Comparison of ENCODE assay signal across 1 cellular context in the genomic region with DNA sequence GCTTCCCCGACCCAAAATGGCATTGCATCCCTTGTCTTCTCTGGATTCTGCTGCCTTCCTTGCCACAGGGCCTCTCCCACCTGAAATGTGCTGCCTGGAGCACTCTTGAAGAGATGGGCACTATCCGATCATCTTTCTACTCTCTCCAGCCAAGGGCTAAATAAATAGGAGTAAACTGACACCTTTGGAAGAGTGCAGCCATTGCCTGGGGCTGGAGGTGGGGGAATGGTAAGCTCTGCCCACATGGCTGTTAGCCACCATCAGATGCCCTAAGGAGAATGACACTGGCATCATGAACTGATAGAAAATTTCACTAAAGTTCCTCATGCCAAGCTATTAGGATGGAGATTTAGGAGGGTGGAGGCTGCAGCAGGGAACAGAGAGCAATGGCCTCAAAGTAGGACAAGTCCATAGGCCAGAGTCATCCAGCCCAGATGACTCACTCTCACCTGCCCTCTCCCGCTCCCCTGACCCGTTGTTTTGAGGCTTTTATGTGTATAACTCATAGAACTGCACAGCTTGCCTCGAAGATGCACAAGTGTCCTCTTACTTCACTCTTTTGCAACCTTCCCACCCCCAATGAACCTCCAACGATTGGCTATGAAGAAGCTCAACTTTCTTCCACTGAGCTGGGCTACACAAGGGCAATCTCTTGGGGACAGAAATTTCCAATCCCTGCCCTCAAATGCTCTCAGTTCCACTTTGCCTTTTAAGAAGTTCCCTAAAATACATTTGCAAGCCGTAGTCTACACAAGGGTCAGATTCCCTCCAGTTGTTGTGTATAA.
TF ChIP-seq lines count a peak whose summit lies in the region.

No MANE protein-coding gene starts in this region.

TF ChIP-seq in HepG2, 621 proteins besides CTCF, POLR2A, EP300 and RAD21 (continued from another document):
- TF ChIP-seq ZNF335 (CRISPR knock-in tag; IDR thresholded peaks at IDR 0.05) (no peak), ZNF678 (CRISPR knock-in tag; IDR thresholded peaks at IDR 0.05) (no peak), HNF4A (CRISPR knock-in tag; IDR thresholded peaks at IDR 0.05) (0 out of 2 replicates have a peak, but pooled peaks have one; percentile 12), FOXA3 (CRISPR knock-in tag; IDR thresholded peaks at IDR 0.05) (no peak), ZMYM3 (CRISPR knock-in tag; IDR thresholded peaks at IDR 0.05) (no peak)
- TF ChIP-seq, protein P1, sequence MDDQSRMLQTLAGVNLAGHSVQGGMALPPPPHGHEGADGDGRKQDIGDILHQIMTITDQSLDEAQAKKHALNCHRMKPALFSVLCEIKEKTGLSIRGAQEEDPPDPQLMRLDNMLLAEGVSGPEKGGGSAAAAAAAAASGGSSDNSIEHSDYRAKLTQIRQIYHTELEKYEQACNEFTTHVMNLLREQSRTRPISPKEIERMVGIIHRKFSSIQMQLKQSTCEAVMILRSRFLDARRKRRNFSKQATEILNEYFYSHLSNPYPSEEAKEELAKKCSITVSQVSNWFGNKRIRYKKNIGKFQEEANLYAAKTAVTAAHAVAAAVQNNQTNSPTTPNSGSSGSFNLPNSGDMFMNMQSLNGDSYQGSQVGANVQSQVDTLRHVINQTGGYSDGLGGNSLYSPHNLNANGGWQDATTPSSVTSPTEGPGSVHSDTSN (CRISPR knock-in tag; IDR thresholded peaks at IDR 0.05; ENCODE audit: borderline replicate concordance): no peak
- TF ChIP-seq, protein P2, sequence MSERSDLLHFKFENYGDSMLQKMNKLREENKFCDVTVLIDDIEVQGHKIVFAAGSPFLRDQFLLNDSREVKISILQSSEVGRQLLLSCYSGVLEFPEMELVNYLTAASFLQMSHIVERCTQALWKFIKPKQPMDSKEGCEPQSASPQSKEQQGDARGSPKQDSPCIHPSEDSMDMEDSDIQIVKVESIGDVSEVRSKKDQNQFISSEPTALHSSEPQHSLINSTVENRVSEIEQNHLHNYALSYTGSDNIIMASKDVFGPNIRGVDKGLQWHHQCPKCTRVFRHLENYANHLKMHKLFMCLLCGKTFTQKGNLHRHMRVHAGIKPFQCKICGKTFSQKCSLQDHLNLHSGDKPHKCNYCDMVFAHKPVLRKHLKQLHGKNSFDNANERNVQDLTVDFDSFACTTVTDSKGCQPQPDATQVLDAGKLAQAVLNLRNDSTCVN (CRISPR knock-in tag; IDR thresholded peaks at IDR 0.05; ENCODE audit: borderline replicate concordance): no peak
- TF ChIP-seq, protein P3, sequence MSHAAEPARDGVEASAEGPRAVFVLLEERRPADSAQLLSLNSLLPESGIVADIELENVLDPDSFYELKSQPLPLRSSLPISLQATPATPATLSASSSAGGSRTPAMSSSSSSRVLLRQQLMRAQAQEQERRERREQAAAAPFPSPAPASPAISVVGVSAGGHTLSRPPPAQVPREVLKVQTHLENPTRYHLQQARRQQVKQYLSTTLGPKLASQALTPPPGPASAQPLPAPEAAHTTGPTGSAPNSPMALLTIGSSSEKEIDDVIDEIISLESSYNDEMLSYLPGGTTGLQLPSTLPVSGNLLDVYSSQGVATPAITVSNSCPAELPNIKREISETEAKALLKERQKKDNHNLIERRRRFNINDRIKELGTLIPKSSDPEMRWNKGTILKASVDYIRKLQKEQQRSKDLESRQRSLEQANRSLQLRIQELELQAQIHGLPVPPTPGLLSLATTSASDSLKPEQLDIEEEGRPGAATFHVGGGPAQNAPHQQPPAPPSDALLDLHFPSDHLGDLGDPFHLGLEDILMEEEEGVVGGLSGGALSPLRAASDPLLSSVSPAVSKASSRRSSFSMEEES (CRISPR knock-in tag; IDR thresholded peaks at IDR 0.05): 0 out of 2 replicates have a peak, but pooled peaks have one; percentile 27
